ENCODE assay signal across 24 cellular contexts in genomic region chr3:159877924-159878323, GRCh38. TPM values are rescaled to one million over a fixed set of nuclear protein-coding genes. Genes with fewer than 3 reads are reported as not detected.
A peak's percentile ranks its signal among the peaks of the same experiment; 100 is the strongest.
DNase-seq lines count a peak whose midpoint lies in the region; ATAC-seq, FAIRE-seq and TF ChIP-seq lines count a peak whose summit lies in the region.
"Had no signal": no experiment of that assay in that cellular context is flagged by ENCODE, and none has a peak within 500 bp of the region (broad histone marks: within the 10 kb centered on the region; RNA-seq: fewer than 3 reads in every experiment).

No MANE protein-coding gene starts in this region.

- H3K27me3 ChIP-seq in HUES48 (ENCODE audit: control insufficient read depth, insufficient read depth, low read length), result no peaks in the 10 kb centered on the region
- H3K27me3 ChIP-seq: spleen had no signal

- no peaks in the 10 kb centered on the region for H3K9me3 ChIP-seq in A549
- H3K9me3 ChIP-seq in HUES48 (ENCODE audit: control insufficient read depth, insufficient read depth, low read length), result no peaks in the 10 kb centered on the region
- H3K9me3 ChIP-seq: spleen had no signal

- no peak for TF ChIP-seq EP300 in A549 (IDR thresholded peaks at IDR 0.05)

- peaks cover 30% of the 10 kb centered on the region for H3K27me3 Mint-ChIP-seq in T-helper 2 cell treated with Interferon-gamma antibody and Interleukin-4, amounts not matched to agents 5 μg/mL and 100 μg/mL, for 36 hours (ENCODE audit: low read depth)

- no peak overlapping the region for H3K4me3 ChIP-seq in A549
- H3K4me3 ChIP-seq in HUES48 (ENCODE audit: low read depth, low read length), result no peak overlapping the region
- H3K4me3 ChIP-seq: K562, spleen had no signal

- no peaks in the 10 kb centered on the region for H3K9me3 Mint-ChIP-seq in T-helper 2 cell treated with Interferon-gamma antibody and Interleukin-4, amounts not matched to agents 5 μg/mL and 100 μg/mL, for 36 hours
- H3K9me3 Mint-ChIP-seq: activated CD4-positive, alpha-beta T cell treated with anti-CD3 and anti-CD28 coated beads, Interleukin-2, amount 10 ng/mL, durations not matched to agents 7 days and 5 days; effector memory CD8-positive, alpha-beta T cell; natural killer cell treated with Interleukin-12 subunit alpha and Interleukin-12 subunit beta and Interleukin-15 and Interleukin-18, amount 100 ng/mL, for 72 hours had no signal

- no peak overlapping the region for H3K9ac ChIP-seq in HUES48 (ENCODE audit: low read depth, low read length)

- no peak overlapping the region for H3K4me3 Mint-ChIP-seq in T-helper 2 cell treated with Interferon-gamma antibody and Interleukin-4, amounts not matched to agents 5 μg/mL and 100 μg/mL, for 36 hours
- H3K4me3 Mint-ChIP-seq: activated CD4-positive, alpha-beta T cell treated with anti-CD3 and anti-CD28 coated beads, Interleukin-2, amount 10 ng/mL, durations not matched to agents 7 days and 5 days; effector memory CD8-positive, alpha-beta T cell; natural killer cell treated with Interleukin-12 subunit alpha and Interleukin-12 subunit beta and Interleukin-15 and Interleukin-18, amount 100 ng/mL, for 72 hours had no signal

- no peak overlapping the region for H3K27ac Mint-ChIP-seq in T-helper 2 cell treated with Interferon-gamma antibody and Interleukin-4, amounts not matched to agents 5 μg/mL and 100 μg/mL, for 36 hours
- H3K27ac Mint-ChIP-seq: activated CD4-positive, alpha-beta T cell treated with anti-CD3 and anti-CD28 coated beads, Interleukin-2, amount 10 ng/mL, durations not matched to agents 7 days and 5 days; effector memory CD8-positive, alpha-beta T cell; natural killer cell treated with Interleukin-12 subunit alpha and Interleukin-12 subunit beta and Interleukin-15 and Interleukin-18, amount 100 ng/mL, for 72 hours had no signal

- peak overlapping the region; percentile 6; the same call in 1 of the 3 replicates for H3K4me2 ChIP-seq in A549

- ATAC-seq in A549, result peak in 1 of 2 experiments; percentile 45; a peak in 2 of 6 replicates
- ATAC-seq: effector memory CD8-positive, alpha-beta T cell; K562; natural killer cell treated with Interleukin-12 subunit alpha and Interleukin-12 subunit beta and Interleukin-15 and Interleukin-18, amount 100 ng/mL, for 72 hours had no signal

- no peak for TF ChIP-seq RAD21 in A549 (conservative IDR thresholded peaks at IDR 0.05 in 1 of 2, IDR thresholded peaks at IDR 0.05 in 1 of 2)

- no peak for TF ChIP-seq POLR2A in A549 (IDR thresholded peaks at IDR 0.05; ENCODE audit: low read length)

- CTCF ChIA-PET in A549 (lab: Yijun Ruan, JAX), result interaction anchor here (0.6 to 1.9 kb wide), 4 partner anchors 14 to 135 kb away, joined by 3 to 6 read pairs (median 3); partner anchors contain the start of gene IL12A

- DNase-seq in A549 (ENCODE audit: low read depth in 1 of 2, low spot score in 1 of 2) (peak in 1 of 2 experiments; percentile 16), astrocyte of the hippocampus (ENCODE audit: low read depth, low spot score) (peak; percentile 62), kidney glomerular epithelial cell (lab: John Stamatoyannopoulos, UW) (peak; percentile 79), hepatic stellate cell (ENCODE audit: low spot score) (no peak), AG08395 (ENCODE audit: low spot score) (no peak)
- DNase-seq in T-helper 2 cell treated with Interferon-gamma antibody and Interleukin-4, amounts not matched to agents 5 μg/mL and 100 μg/mL, for 36 hours (ENCODE audit: low spot score), result no peak
- no peak for DNase-seq in activated CD4-positive, alpha-beta T cell treated with anti-CD3 and anti-CD28 coated beads, Interleukin-2, amount 50 U/mL, for 48 hours
- DNase-seq: activated CD4-positive, alpha-beta T cell treated with anti-CD3 and anti-CD28 coated beads, Interleukin-2, amount 10 ng/mL, durations not matched to agents 7 days and 5 days; amniotic stem cell; C1 segment of cervical spinal cord; cerebellar nuclear complex; DMS 273 treated with DMSO at 0.1 percent for 48 hours; effector memory CD8-positive, alpha-beta T cell; H7; NCI-H2029 treated with DMSO at 0.1 percent for 48 hours; NCI-H510A; RPMI8226; spleen; SW 1271 had no signal

- H3K36me3 Mint-ChIP-seq in T-helper 2 cell treated with Interferon-gamma antibody and Interleukin-4, amounts not matched to agents 5 μg/mL and 100 μg/mL, for 36 hours (ENCODE audit: low read depth), result no peaks in the 10 kb centered on the region
- H3K36me3 Mint-ChIP-seq: natural killer cell treated with Interleukin-12 subunit alpha and Interleukin-12 subunit beta and Interleukin-15 and Interleukin-18, amount 100 ng/mL, for 72 hours had no signal

- H3K4me1 ChIP-seq in A549 (peaks cover 18% of the 10 kb centered on the region), HUES48 (ENCODE audit: control insufficient read depth, insufficient read depth, low read length) (peaks cover 15% of the 10 kb centered on the region)

- POLR2A ChIA-PET in A549 (lab: Yijun Ruan, JAX), result no interaction called here

- no peak for TF ChIP-seq CTCF in A549 (IDR thresholded peaks at IDR 0.05)

- no peaks in the 10 kb centered on the region for H3K4me1 Mint-ChIP-seq in T-helper 2 cell treated with Interferon-gamma antibody and Interleukin-4, amounts not matched to agents 5 μg/mL and 100 μg/mL, for 36 hours (ENCODE audit: low read depth)
- H3K4me1 Mint-ChIP-seq: activated CD4-positive, alpha-beta T cell treated with anti-CD3 and anti-CD28 coated beads, Interleukin-2, amount 10 ng/mL, durations not matched to agents 7 days and 5 days had no signal

- FAIRE-seq in A549 (lab: Jason Lieb, UNC), result no peak
- FAIRE-seq: GM12891, K562, TTC549 had no signal

- H3K27ac ChIP-seq in A549, result peak overlapping the region; percentile 8 to 21; a peak in 3 of 6 replicates
- H3K27ac ChIP-seq in HUES48 (ENCODE audit: low read depth, low read length), result peak overlapping the region; percentile 61
- H3K27ac ChIP-seq: spleen had no signal

- WGBS in A549 (ENCODE audit: missing lambda C conversion rate), result 46% methylated on average over 5 of the region's 5 CpGs

- H3K36me3 ChIP-seq in HUES48 (ENCODE audit: control insufficient read depth, insufficient read depth, low read length), result no peaks in the 10 kb centered on the region
- H3K36me3 ChIP-seq: spleen had no signal

TF ChIP-seq in A549, 52 proteins besides CTCF, POLR2A, EP300 and RAD21 (continues in another document):
- TF ChIP-seq FOSL2 (IDR thresholded peaks at IDR 0.05) (0 out of 2 replicates have a peak, but pooled peaks have one; percentile 7), FOSL2 (CRISPR knock-in tag; IDR thresholded peaks at IDR 0.05) (no peak), GATA3 (IDR thresholded peaks at IDR 0.05; ENCODE audit: borderline replicate concordance) (no peak), BCL3 (IDR thresholded peaks at IDR 0.05) (no peak), HMGXB4 (CRISPR knock-in tag; IDR thresholded peaks at IDR 0.05; ENCODE audit: borderline replicate concordance) (no peak), E2F6 (IDR thresholded peaks at IDR 0.05; ENCODE audit: borderline replicate concordance, low read depth) (no peak), EHMT2 (IDR thresholded peaks at IDR 0.05; ENCODE audit: low read depth) (no peak), JUNB (IDR thresholded peaks at IDR 0.05) (0 out of 2 replicates have a peak, but pooled peaks have one; percentile 24), TP53 (CRISPR knock-in tag; IDR thresholded peaks at IDR 0.05) (no peak), CEBPB (IDR thresholded peaks at IDR 0.05) (no peak), NFE2L2 (conservative IDR thresholded peaks at IDR 0.05; ENCODE audit: low read length) (no peak), EHF (CRISPR knock-in tag; IDR thresholded peaks at IDR 0.05) (no peak), HOXB5 (CRISPR knock-in tag; IDR thresholded peaks at IDR 0.05) (no peak)

RNA-seq across cellular contexts. Expression of gene SCHIP1, which starts 38.3 kb away (rescaled TPM):
- polyA plus RNA-seq in A549 (2011; rRNA removed) (2.7 and 3.5 TPM in 2 replicates), A549 (2017; fragmentation: RNase III; extraction: RNeasy Plus Mini Kit Qiagen cat#74134 plus additional on column Dnase treatment) (2.0 to 3.6 TPM (median 2.6 TPM) in 3 replicates)
- 0.13 and 0.15 TPM in 2 replicates for polyA plus RNA-seq in A549 (2012; cell fraction: cytosol; rRNA removed)
- polyA plus RNA-seq in A549 (2012; cell fraction: nucleus; rRNA removed), result 1.3 TPM in 2 replicates
- polyA minus RNA-seq in A549 (2011; rRNA and poly(A)+ RNA removed), result 5.2 and 7.1 TPM in 2 replicates
- polyA plus RNA-seq: K562 had no signal

Comparison
In these comparisons a context has a peak if more than half of its experiments do, and no peak if none do; other contexts are left out.
1. DNase-seq: peak in astrocyte of the hippocampus (single experiment) and kidney glomerular epithelial cell (single experiment); none in T-helper 2 cell treated with Interferon-gamma antibody and Interleukin-4, amounts not matched to agents 5 μg/mL and 100 μg/mL, for 36 hours (single experiment), hepatic stellate cell (single experiment), AG08395 (single experiment) and activated CD4-positive, alpha-beta T cell treated with anti-CD3 and anti-CD28 coated beads, Interleukin-2, amount 50 U/mL, for 48 hours (0 of 2).